1 cellular context compared by ENCODE assay signal in genomic region chrX:10119399-10119990, GRCh38.
TF ChIP-seq lines count a peak whose summit lies in the region.

No MANE protein-coding gene starts in this region.

TF ChIP-seq in HEK293, 187 proteins besides CTCF, POLR2A, EP300 and RAD21 (continued from another document):
- TF ChIP-seq ZNF704 (tag by site-specific recombination; IDR thresholded peaks at IDR 0.05): no peak
- no peak for TF ChIP-seq ZNF266 (tag by site-specific recombination; IDR thresholded peaks at IDR 0.05; ENCODE audit: low read depth)
- no peak for TF ChIP-seq ZNF571 (tag by site-specific recombination; IDR thresholded peaks at IDR 0.05)
- TF ChIP-seq ZNF692 (tag by site-specific recombination; IDR thresholded peaks at IDR 0.05): peak; percentile 34; the same call in 1 of the 2 replicates
- peak; percentile 92 for TF ChIP-seq ZNF626 (tag by site-specific recombination; IDR thresholded peaks at IDR 0.05)
- no peak for TF ChIP-seq ZNF292 (tag by site-specific recombination; IDR thresholded peaks at IDR 0.05; ENCODE audit: borderline replicate concordance, low read depth)
- no peak for TF ChIP-seq ZNF223 (tag by site-specific recombination; IDR thresholded peaks at IDR 0.05)
- no peak for TF ChIP-seq GFI1B (tag by site-specific recombination; IDR thresholded peaks at IDR 0.05)
- TF ChIP-seq ZNF510 (tag by site-specific recombination; IDR thresholded peaks at IDR 0.05; ENCODE audit: insufficient replicate concordance): no peak
- peak; percentile 46; the same call in 1 of the 2 replicates for TF ChIP-seq ZNF121 (tag by site-specific recombination; IDR thresholded peaks at IDR 0.05)
- TF ChIP-seq REST (tag by site-specific recombination; IDR thresholded peaks at IDR 0.05): no peak
- TF ChIP-seq AEBP2 (tag by site-specific recombination; IDR thresholded peaks at IDR 0.05; ENCODE audit: borderline replicate concordance): no peak
- TF ChIP-seq ZNF19 (tag by site-specific recombination; IDR thresholded peaks at IDR 0.05; ENCODE audit: low read depth): 0 out of 2 replicates have a peak, but pooled peaks have one; percentile 45
- no peak for TF ChIP-seq ZNF221 (tag by site-specific recombination; IDR thresholded peaks at IDR 0.05; ENCODE audit: borderline replicate concordance)
- TF ChIP-seq ZNF837 (tag by site-specific recombination; IDR thresholded peaks at IDR 0.05): no peak
- 0 out of 2 replicates have a peak, but pooled peaks have one; percentile 15 for TF ChIP-seq ZNF76 (tag by site-specific recombination; IDR thresholded peaks at IDR 0.05; ENCODE audit: borderline replicate concordance, low read depth)
- TF ChIP-seq ZNF561 (tag by site-specific recombination; IDR thresholded peaks at IDR 0.05; ENCODE audit: borderline replicate concordance): no peak
- no peak for TF ChIP-seq ZNF501 (tag by site-specific recombination; IDR thresholded peaks at IDR 0.05)
- no peak for TF ChIP-seq ZNF433 (tag by site-specific recombination; IDR thresholded peaks at IDR 0.05; ENCODE audit: low read depth)
- TF ChIP-seq ZNF341 (tag by site-specific recombination; IDR thresholded peaks at IDR 0.05; ENCODE audit: low read depth): no peak
- TF ChIP-seq ZNF843 (tag by site-specific recombination; IDR thresholded peaks at IDR 0.05): no peak
- TF ChIP-seq KLF17 (tag by site-specific recombination; IDR thresholded peaks at IDR 0.05): peak; percentile 87
- TF ChIP-seq ZNF449 (tag by site-specific recombination; IDR thresholded peaks at IDR 0.05): no peak
- no peak for TF ChIP-seq ZNF416 (tag by site-specific recombination; IDR thresholded peaks at IDR 0.05)
- peak; percentile 83; the same call in 1 of the 2 replicates for TF ChIP-seq ZNF324 (tag by site-specific recombination; IDR thresholded peaks at IDR 0.05)
- TF ChIP-seq ZNF239 (tag by site-specific recombination; IDR thresholded peaks at IDR 0.05): no peak
- TF ChIP-seq ZNF670 (tag by site-specific recombination; IDR thresholded peaks at IDR 0.05; ENCODE audit: low read depth): no peak
- TF ChIP-seq KLF7 (tag by site-specific recombination; IDR thresholded peaks at IDR 0.05; ENCODE audit: borderline replicate concordance): no peak
- peak; percentile 94 for TF ChIP-seq ZNF660 (tag by site-specific recombination; IDR thresholded peaks at IDR 0.05)
- no peak for TF ChIP-seq BCL11A (tag by site-specific recombination; IDR thresholded peaks at IDR 0.05; ENCODE audit: low read depth)
- TF ChIP-seq SP2 (tag by site-specific recombination; IDR thresholded peaks at IDR 0.05): no peak
- no peak for TF ChIP-seq HOXC10 (CRISPR knock-in tag; IDR thresholded peaks at IDR 0.05)
